In the genomic region with DNA sequence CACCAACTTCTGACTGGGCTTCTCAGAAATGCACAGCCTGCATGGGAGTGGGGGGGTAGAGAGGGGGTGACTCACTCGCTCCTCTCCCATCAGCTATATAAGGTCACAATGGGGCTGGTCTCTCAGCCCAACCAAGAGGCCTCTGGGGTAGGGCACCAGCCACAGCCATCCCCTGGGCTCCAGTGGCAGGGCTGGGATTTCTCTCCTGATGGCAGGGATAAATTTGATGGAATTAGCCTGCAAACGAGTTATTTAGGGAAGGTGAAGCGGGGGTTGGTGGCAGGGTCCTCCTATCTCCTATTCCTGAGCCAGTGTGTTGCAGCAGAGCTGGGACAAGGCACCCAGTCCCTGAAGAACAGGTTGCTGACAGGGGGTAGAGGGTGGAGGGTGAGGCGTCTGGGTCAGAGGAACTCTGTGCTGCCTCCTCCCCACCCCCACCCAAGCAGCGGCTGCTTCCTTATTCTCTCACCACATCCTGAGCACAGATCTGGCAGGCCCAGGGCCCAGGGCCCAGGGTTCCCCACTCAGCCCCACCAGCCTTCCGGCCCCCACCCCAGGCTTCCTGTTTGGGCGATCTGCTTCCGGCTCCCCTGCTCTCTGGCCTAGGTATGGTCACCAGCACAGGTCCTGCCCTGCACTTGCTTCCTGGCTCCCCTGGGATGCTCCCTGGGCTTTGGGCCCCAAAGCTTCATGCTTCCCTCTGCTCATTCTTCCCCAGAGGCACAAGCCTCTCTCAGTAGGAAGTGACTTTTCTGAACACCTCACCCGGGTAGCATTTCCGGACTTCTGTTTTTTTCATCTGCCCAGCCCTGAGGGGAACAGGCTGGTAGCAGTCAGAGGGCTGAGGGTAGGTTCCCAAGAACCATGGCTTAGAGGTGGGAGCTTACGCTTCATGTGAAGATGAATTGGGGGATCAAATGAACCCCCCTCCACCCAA, we compare ENCODE assay signal across 8 cellular contexts. TPM values are rescaled to one million over a fixed set of nuclear protein-coding genes. Genes with fewer than 3 reads are reported as not detected.
DNase-seq lines count a peak whose midpoint lies in the region; ATAC-seq and TF ChIP-seq lines count a peak whose summit lies in the region.

No MANE protein-coding gene starts in this region.

- intact Hi-C loops in Panc1 (cut with micrococcal nuclease; ENCODE audit: unreplicated experiment) = loop anchor here (5.0 kb wide), 1 partner anchor 405 kb away; no protein-coding TSS in a partner anchor

- H3K27ac ChIP-seq in Panc1 (ENCODE audit: low read length) = peak overlapping the region; percentile 96

- H3K9me3 ChIP-seq in Panc1 (ENCODE audit: control insufficient read depth, insufficient read depth, low read depth, low read length) = no peaks in the 10 kb centered on the region

- no peak overlapping the region for H3K27ac Mint-ChIP-seq in neural crest cell (ENCODE audit: unreplicated experiment)
- H3K27ac Mint-ChIP-seq in stimulated activated naive CD8-positive, alpha-beta T cell treated with anti-CD3 and anti-CD28 coated beads, Interleukin-15, Interleukin-2, amounts not matched to agents 100 ng/mL and 50 ng/mL, for 24 hours = peak overlapping the region; percentile 95

- H3K36me3 Mint-ChIP-seq in neural crest cell (ENCODE audit: low read depth) = peaks cover 8% of the 10 kb centered on the region
- peaks cover 71% of the 10 kb centered on the region for H3K36me3 Mint-ChIP-seq in stimulated activated naive CD8-positive, alpha-beta T cell treated with anti-CD3 and anti-CD28 coated beads, Interleukin-15, Interleukin-2, amounts not matched to agents 100 ng/mL and 50 ng/mL, for 24 hours (ENCODE audit: low read depth)

- no peak for TF ChIP-seq CTCF in Panc1 (IDR thresholded peaks at IDR 0.05)
- TF ChIP-seq CTCF in fibroblast of mammary gland (conservative IDR thresholded peaks at IDR 0.05; ENCODE audit: control insufficient read depth, insufficient read depth, low read depth, low read length) = no peak
- TF ChIP-seq CTCF in neural crest cell (conservative IDR thresholded peaks at IDR 0.05) = no peak

- no peaks in the 10 kb centered on the region for H3K27me3 ChIP-seq in Panc1 (ENCODE audit: control insufficient read depth, insufficient read depth, low read length)

- peaks cover 30% of the 10 kb centered on the region for H3K4me1 ChIP-seq in Panc1 (ENCODE audit: control insufficient read depth, insufficient read depth, low read length)

- peak overlapping the region; percentile 90 for H3K4me3 Mint-ChIP-seq in neural crest cell
- H3K4me3 Mint-ChIP-seq in stimulated activated naive CD8-positive, alpha-beta T cell treated with anti-CD3 and anti-CD28 coated beads, Interleukin-15, Interleukin-2, amounts not matched to agents 100 ng/mL and 50 ng/mL, for 24 hours = peak overlapping the region; percentile 97

- no TSS peak for BruUV-seq in Panc1 (replicated peaks; lab: Mats Ljungman, UMichigan)

- in situ Hi-C loops in Panc1 (cut with HindIII; ENCODE audit: low pct_unique_long_range_greater_than_20kb, low sequenced_read_pairs) = no loop called here

- H3K9me3 Mint-ChIP-seq in neural crest cell = no peaks in the 10 kb centered on the region
- H3K9me3 Mint-ChIP-seq in stimulated activated naive CD8-positive, alpha-beta T cell treated with anti-CD3 and anti-CD28 coated beads, Interleukin-15, Interleukin-2, amounts not matched to agents 100 ng/mL and 50 ng/mL, for 24 hours = no peaks in the 10 kb centered on the region

- CTCF ChIA-PET in Panc1 (lab: Charles Lee) = interaction anchor here (0.6 to 1.0 kb wide), 2 partner anchors 19 to 46 kb away, joined by 3 to 4 read pairs; no protein-coding TSS in a partner anchor

- peak; percentile 77 for TF ChIP-seq POLR2A in GM15510 (IDR thresholded peaks at IDR 0.05; ENCODE audit: borderline replicate concordance, extremely low read depth, insufficient read length)

- H3K27me3 Mint-ChIP-seq in neural crest cell (ENCODE audit: low read depth) = no peaks in the 10 kb centered on the region
- no peaks in the 10 kb centered on the region for H3K27me3 Mint-ChIP-seq in stimulated activated naive CD8-positive, alpha-beta T cell treated with anti-CD3 and anti-CD28 coated beads, Interleukin-15, Interleukin-2, amounts not matched to agents 100 ng/mL and 50 ng/mL, for 24 hours

- POLR2A ChIA-PET in Panc1 (lab: Charles Lee) = interaction anchor here (1.0 kb wide), 1 partner anchor 23 kb away, joined by 10 read pairs; no protein-coding TSS in a partner anchor

- no peaks in the 10 kb centered on the region for H3K36me3 ChIP-seq in Panc1 (ENCODE audit: control insufficient read depth, insufficient read depth, low read length)

- peaks cover 71% of the 10 kb centered on the region for H3K4me1 Mint-ChIP-seq in neural crest cell
- peaks cover 33% of the 10 kb centered on the region for H3K4me1 Mint-ChIP-seq in stimulated activated naive CD8-positive, alpha-beta T cell treated with anti-CD3 and anti-CD28 coated beads, Interleukin-15, Interleukin-2, amounts not matched to agents 100 ng/mL and 50 ng/mL, for 24 hours (ENCODE audit: low read depth)

- peak; percentile 52 for DNase-seq in Panc1 (ENCODE audit: low read depth, low spot score)
- DNase-seq in activated T-helper 1 cell treated with Interleukin-2 at 50 U/mL for 16 hours (ENCODE audit: low read depth) = peak; percentile 89
- DNase-seq in fibroblast of mammary gland (ENCODE audit: low read depth) = peak; percentile 89
- no peak for DNase-seq in neural crest cell (ENCODE audit: low read depth, low spot score)
- DNase-seq in NCI-H1105 treated with DMSO at 0.1 percent for 48 hours (lab: John Stamatoyannopoulos, UW) = no peak

- H3K4me3 ChIP-seq in Panc1 (ENCODE audit: low read depth in 2 of 2, low read length in 2 of 2) = peak overlapping the region; percentile 85 to 96
- peak overlapping the region; percentile 92 for H3K4me3 ChIP-seq in fibroblast of mammary gland (ENCODE audit: control insufficient read depth, low read depth, low read length)

- ATAC-seq in HG02870 (IDR thresholded peaks at IDR 0.05; ENCODE audit: unreplicated experiment) = peak; percentile 39
- peak; percentile 40 for ATAC-seq in Panc1

RNA-seq across cellular contexts. Expression of a gene that starts 4.0 kb away (rescaled TPM):
- total RNA-seq in Panc1 (2021; ENCODE audit: unreplicated experiment) = 55.3 TPM
- polyA plus RNA-seq in Panc1 (2012; ENCODE audit: insufficient read length) = 40.1 TPM
- total RNA-seq in neural crest cell = 71.0 and 71.1 TPM in 2 replicates

RNA-seq across cellular contexts. Expression of a gene that starts 8.3 kb away (rescaled TPM):
- total RNA-seq in Panc1 (2021; ENCODE audit: unreplicated experiment) = 21.9 TPM
- polyA plus RNA-seq in Panc1 (2012; ENCODE audit: insufficient read length) = 26.9 TPM
- total RNA-seq in neural crest cell = 66.5 and 69.2 TPM in 2 replicates

RNA-seq across cellular contexts. Expression of a gene that starts 9.6 kb away (rescaled TPM):
- total RNA-seq in Panc1 (2021; ENCODE audit: unreplicated experiment) (44.5 TPM), neural crest cell (30.3 and 31.3 TPM in 2 replicates)
- polyA plus RNA-seq in Panc1 (2012; ENCODE audit: insufficient read length) = 56.6 TPM

RNA-seq across cellular contexts. Expression of a gene that starts 34.6 kb away (rescaled TPM):
- total RNA-seq in Panc1 (2021; ENCODE audit: unreplicated experiment) = 68.6 TPM
- 36.0 TPM for polyA plus RNA-seq in Panc1 (2012; ENCODE audit: insufficient read length)
- 104 and 107 TPM in 2 replicates for total RNA-seq in neural crest cell

RNA-seq across cellular contexts. Expression of a gene that starts 35.5 kb away (rescaled TPM):
- total RNA-seq in Panc1 (2021; ENCODE audit: unreplicated experiment) (30.8 TPM), neural crest cell (15.4 and 17.4 TPM in 2 replicates)
- polyA plus RNA-seq in Panc1 (2012; ENCODE audit: insufficient read length) = 18.1 TPM

Comparison
In these comparisons a context has a peak if more than half of its experiments do, and no peak if none do; other contexts are left out.
1. DNase-seq: peak in Panc1 (single experiment), activated T-helper 1 cell treated with Interleukin-2 at 50 U/mL for 16 hours (single experiment) and fibroblast of mammary gland (single experiment); none in neural crest cell (single experiment) and NCI-H1105 treated with DMSO at 0.1 percent for 48 hours (single experiment).